19 cellular contexts compared by ENCODE assay signal in genomic region chr9:107390806-107391205, GRCh38.
DNase-seq lines count a peak whose midpoint lies in the region; ATAC-seq and TF ChIP-seq lines count a peak whose summit lies in the region.
"Had no signal": no experiment of that assay in that cellular context is flagged by ENCODE, and none has a peak within 500 bp of the region (broad histone marks: within the 10 kb centered on the region; RNA-seq: fewer than 3 reads in every experiment).

No MANE protein-coding gene starts in this region.

- H3K4me1 ChIP-seq in gastrocnemius medialis: peaks cover 34 to 49% of the 10 kb centered on the region in 2 donors
- peaks cover 43% of the 10 kb centered on the region for H3K4me1 ChIP-seq in body of pancreas

- no peak for TF ChIP-seq CTCF in HFF-Myc (IDR thresholded peaks at IDR 0.05; ENCODE audit: low read depth, low read length, missing control alignments)
- no peak for TF ChIP-seq CTCF in gastrocnemius medialis (IDR thresholded peaks at IDR 0.05 in 4 of 5, conservative IDR thresholded peaks at IDR 0.05 in 1 of 5)
- no peak for TF ChIP-seq CTCF in body of pancreas (IDR thresholded peaks at IDR 0.05)

- WGBS in body of pancreas, 2 donors: 87% methylated on average over 3 of the region's 3 CpGs

- H3K27me3 Mint-ChIP-seq in T-cell: peaks cover 5 to 7% of the 10 kb centered on the region in 2 donors

- no peak for TF ChIP-seq POLR2A in gastrocnemius medialis (IDR thresholded peaks at IDR 0.05)
- no peak for TF ChIP-seq POLR2A in body of pancreas (IDR thresholded peaks at IDR 0.05)

- DNase-seq in AG20443 (ENCODE audit: low spot score) (peak; percentile 34), HFF-Myc (ENCODE audit: extremely low read depth, low read depth) (peak; percentile 56), fibroblast of gingiva (ENCODE audit: low read depth) (peak; percentile 27), gastrocnemius medialis (no peak), T-cell (no peak), body of pancreas (no peak)
- DNase-seq in activated CD4-positive, CD25-positive, alpha-beta regulatory T cell treated with anti-CD3 and anti-CD28 coated beads, Interleukin-2, amount 50 U/mL, for 72 hours: no peak
- DNase-seq: CD4-positive, alpha-beta memory T cell; DMS79 treated with DMSO at 0.1 percent for 48 hours; GDM1; MG63; NCI-H1105; NCI-H187; NCI-H69; NK-92 treated with Interleukin-12 subunit alpha and Interleukin-12 subunit beta, amount 100 ng/mL, for 24 hours had no signal

- CTCF ChIA-PET in T-cell (lab: Charles Lee): no interaction called here

- ATAC-seq in gastrocnemius medialis (no peak), T-cell (replicated peaks in 1 of 4) (no peak), body of pancreas (no peak), HG03097 (IDR thresholded peaks at IDR 0.05; ENCODE audit: low FRiP score, unreplicated experiment) (no peak)
- ATAC-seq: A549, HepG2 had no signal

- in situ Hi-C loops in gastrocnemius medialis (cut with MboI; ENCODE audit: low sequenced_read_pairs in 4 of 4): no loop called here

- POLR2A ChIA-PET in T-cell (lab: Charles Lee): no interaction called here

- H3K27me3 ChIP-seq in gastrocnemius medialis: no peaks in the 10 kb centered on the region
- no peaks in the 10 kb centered on the region for H3K27me3 ChIP-seq in body of pancreas
- H3K27me3 ChIP-seq: MG63 had no signal

- no peaks in the 10 kb centered on the region for H3K4me1 Mint-ChIP-seq in T-cell
- H3K4me1 Mint-ChIP-seq: CD4-positive, alpha-beta memory T cell had no signal

- H3K36me3 Mint-ChIP-seq in T-cell: no peaks in the 10 kb centered on the region
- H3K36me3 Mint-ChIP-seq: CD4-positive, alpha-beta memory T cell had no signal

- intact Hi-C loops in gastrocnemius medialis (cut with DNase I; ENCODE audit: low total_unique reads): no loop called here
- intact Hi-C loops in body of pancreas (cut with DNase I): no loop called here

- no peak overlapping the region for H3K4me3 Mint-ChIP-seq in T-cell
- H3K4me3 Mint-ChIP-seq: CD4-positive, alpha-beta memory T cell had no signal

- peak overlapping the region; percentile 44 to 80 (median 67) for H3K27ac ChIP-seq in gastrocnemius medialis
- no peak overlapping the region for H3K27ac ChIP-seq in body of pancreas
- H3K27ac ChIP-seq: A549, KMS-11 had no signal

- no peak overlapping the region for H3K4me3 ChIP-seq in HFF-Myc (replicated peaks; ENCODE audit: low read depth, low read length)
- H3K4me3 ChIP-seq in gastrocnemius medialis: no peak overlapping the region
- H3K4me3 ChIP-seq in body of pancreas: no peak overlapping the region
- H3K4me3 ChIP-seq: A549, MG63 had no signal

- no peaks in the 10 kb centered on the region for H3K9me3 ChIP-seq in gastrocnemius medialis
- H3K9me3 ChIP-seq in body of pancreas: no peaks in the 10 kb centered on the region
- H3K9me3 ChIP-seq: A549, MG63 had no signal

- no peak overlapping the region for H3K27ac Mint-ChIP-seq in T-cell

- no peaks in the 10 kb centered on the region for H3K9me3 Mint-ChIP-seq in T-cell
- H3K9me3 Mint-ChIP-seq: CD4-positive, alpha-beta memory T cell had no signal

- H3K36me3 ChIP-seq in gastrocnemius medialis: no peaks in the 10 kb centered on the region
- H3K36me3 ChIP-seq in body of pancreas (replicated peaks in 1 of 2; ENCODE audit: insufficient read depth in 1 of 2, low read depth in 2 of 2): no peaks in the 10 kb centered on the region
- H3K36me3 ChIP-seq: MG63 had no signal

Comparison
In these comparisons a context has a peak if more than half of its experiments do, and no peak if none do; other contexts are left out.
1. DNase-seq: peak in AG20443 (single experiment), HFF-Myc (single experiment) and fibroblast of gingiva (single experiment); none in gastrocnemius medialis (0 of 2), activated CD4-positive, CD25-positive, alpha-beta regulatory T cell treated with anti-CD3 and anti-CD28 coated beads, Interleukin-2, amount 50 U/mL, for 72 hours (single experiment), T-cell (0 of 34) and body of pancreas (0 of 4).
2. H3K27ac ChIP-seq: peak in gastrocnemius medialis (4 of 4); none in body of pancreas (0 of 4).